1 cellular context compared by ENCODE assay signal in the genomic region with DNA sequence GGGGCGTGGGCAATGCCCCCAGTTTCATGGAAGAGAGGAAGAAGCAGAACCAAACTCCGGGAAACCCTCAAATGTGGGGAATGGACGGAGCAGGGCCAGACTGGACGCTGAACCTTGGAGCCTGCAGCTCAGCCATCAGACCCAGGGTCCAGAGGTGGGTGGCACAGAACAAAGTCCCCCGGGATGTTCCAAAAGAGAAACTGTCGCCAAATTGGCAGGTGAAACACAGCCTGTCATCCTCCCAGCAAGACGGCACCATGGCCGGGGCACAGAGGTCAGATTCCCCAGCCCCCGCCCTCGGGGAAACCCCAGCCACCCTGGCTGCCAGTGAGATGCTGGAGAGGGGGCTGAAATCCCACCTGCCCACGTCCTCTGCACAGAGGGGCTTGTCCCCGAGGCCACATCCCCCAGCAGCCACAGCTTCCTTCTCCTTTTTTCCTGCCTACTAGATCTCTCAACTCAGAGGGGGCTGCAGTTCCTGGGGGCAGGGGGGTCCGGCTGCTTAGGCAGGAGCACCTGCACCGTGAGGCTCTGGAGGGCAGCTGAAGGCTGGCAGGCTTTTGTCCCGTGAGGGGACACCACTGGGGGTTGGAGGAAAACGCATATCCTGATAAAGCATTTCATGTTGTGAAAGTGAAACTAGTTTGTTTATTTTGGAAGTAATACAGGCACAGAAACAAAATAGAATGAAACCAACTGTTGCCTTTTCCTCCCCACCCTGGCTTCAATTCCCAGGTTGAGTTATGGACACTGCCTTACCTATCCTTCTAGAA.
TF ChIP-seq lines count a peak whose summit lies in the region.

No MANE protein-coding gene starts in this region.

TF ChIP-seq in GM12878, 131 proteins besides CTCF, POLR2A, EP300 and RAD21 (continues in another document):
- no peak for TF ChIP-seq PAX5 (IDR thresholded peaks at IDR 0.05; ENCODE audit: borderline replicate concordance, low read depth, low read length)
- TF ChIP-seq NBN (IDR thresholded peaks at IDR 0.05): no peak
- no peak for TF ChIP-seq POLR2AphosphoS5 (IDR thresholded peaks at IDR 0.05; ENCODE audit: low read length)
- TF ChIP-seq RBBP5 (conservative IDR thresholded peaks at IDR 0.05): no peak
- no peak for TF ChIP-seq WRNIP1 (IDR thresholded peaks at IDR 0.05; ENCODE audit: borderline replicate concordance, low read depth, low read length)
- no peak for TF ChIP-seq SUPT20H (IDR thresholded peaks at IDR 0.05; ENCODE audit: borderline replicate concordance, control insufficient read depth, low read depth, low read length)
- peak; percentile 35 to 50; a peak in 2 of 4 replicates for TF ChIP-seq IKZF2 (IDR thresholded peaks at IDR 0.05)
- TF ChIP-seq KDM1A (IDR thresholded peaks at IDR 0.05; ENCODE audit: borderline replicate concordance): no peak
- TF ChIP-seq RELA (IDR thresholded peaks at IDR 0.05; ENCODE audit: borderline replicate concordance, partially characterized antibody): no peak
- TF ChIP-seq SMARCA5 (IDR thresholded peaks at IDR 0.05): no peak
- TF ChIP-seq CBX3 (IDR thresholded peaks at IDR 0.05; ENCODE audit: borderline replicate concordance, low read depth): no peak
- TF ChIP-seq KLF5 (IDR thresholded peaks at IDR 0.05; ENCODE audit: partially characterized antibody): no peak
- no peak for TF ChIP-seq PAX8 (IDR thresholded peaks at IDR 0.05)
- no peak for TF ChIP-seq NR2C2 (IDR thresholded peaks at IDR 0.05; ENCODE audit: borderline replicate concordance, control insufficient read depth, insufficient read length, low read depth)
- TF ChIP-seq SMAD5 (IDR thresholded peaks at IDR 0.05; ENCODE audit: low read depth): no peak
- TF ChIP-seq MTA2 (IDR thresholded peaks at IDR 0.05; ENCODE audit: low read depth): 0 out of 2 replicates have a peak, but pooled peaks have one; percentile 25
- TF ChIP-seq, protein P1, sequence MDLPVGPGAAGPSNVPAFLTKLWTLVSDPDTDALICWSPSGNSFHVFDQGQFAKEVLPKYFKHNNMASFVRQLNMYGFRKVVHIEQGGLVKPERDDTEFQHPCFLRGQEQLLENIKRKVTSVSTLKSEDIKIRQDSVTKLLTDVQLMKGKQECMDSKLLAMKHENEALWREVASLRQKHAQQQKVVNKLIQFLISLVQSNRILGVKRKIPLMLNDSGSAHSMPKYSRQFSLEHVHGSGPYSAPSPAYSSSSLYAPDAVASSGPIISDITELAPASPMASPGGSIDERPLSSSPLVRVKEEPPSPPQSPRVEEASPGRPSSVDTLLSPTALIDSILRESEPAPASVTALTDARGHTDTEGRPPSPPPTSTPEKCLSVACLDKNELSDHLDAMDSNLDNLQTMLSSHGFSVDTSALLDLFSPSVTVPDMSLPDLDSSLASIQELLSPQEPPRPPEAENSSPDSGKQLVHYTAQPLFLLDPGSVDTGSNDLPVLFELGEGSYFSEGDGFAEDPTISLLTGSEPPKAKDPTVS (IDR thresholded peaks at IDR 0.05; ENCODE audit: low read depth, low read length): no peak
- TF ChIP-seq ZNF24 (IDR thresholded peaks at IDR 0.05): no peak
- TF ChIP-seq FOXK2 (IDR thresholded peaks at IDR 0.05): no peak
- TF ChIP-seq ZNF217 (IDR thresholded peaks at IDR 0.05): no peak
- TF ChIP-seq, protein P2, sequence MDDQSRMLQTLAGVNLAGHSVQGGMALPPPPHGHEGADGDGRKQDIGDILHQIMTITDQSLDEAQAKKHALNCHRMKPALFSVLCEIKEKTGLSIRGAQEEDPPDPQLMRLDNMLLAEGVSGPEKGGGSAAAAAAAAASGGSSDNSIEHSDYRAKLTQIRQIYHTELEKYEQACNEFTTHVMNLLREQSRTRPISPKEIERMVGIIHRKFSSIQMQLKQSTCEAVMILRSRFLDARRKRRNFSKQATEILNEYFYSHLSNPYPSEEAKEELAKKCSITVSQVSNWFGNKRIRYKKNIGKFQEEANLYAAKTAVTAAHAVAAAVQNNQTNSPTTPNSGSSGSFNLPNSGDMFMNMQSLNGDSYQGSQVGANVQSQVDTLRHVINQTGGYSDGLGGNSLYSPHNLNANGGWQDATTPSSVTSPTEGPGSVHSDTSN (IDR thresholded peaks at IDR 0.05; ENCODE audit: insufficient replicate concordance, low read depth, low read length): no peak
- TF ChIP-seq, protein P3, sequence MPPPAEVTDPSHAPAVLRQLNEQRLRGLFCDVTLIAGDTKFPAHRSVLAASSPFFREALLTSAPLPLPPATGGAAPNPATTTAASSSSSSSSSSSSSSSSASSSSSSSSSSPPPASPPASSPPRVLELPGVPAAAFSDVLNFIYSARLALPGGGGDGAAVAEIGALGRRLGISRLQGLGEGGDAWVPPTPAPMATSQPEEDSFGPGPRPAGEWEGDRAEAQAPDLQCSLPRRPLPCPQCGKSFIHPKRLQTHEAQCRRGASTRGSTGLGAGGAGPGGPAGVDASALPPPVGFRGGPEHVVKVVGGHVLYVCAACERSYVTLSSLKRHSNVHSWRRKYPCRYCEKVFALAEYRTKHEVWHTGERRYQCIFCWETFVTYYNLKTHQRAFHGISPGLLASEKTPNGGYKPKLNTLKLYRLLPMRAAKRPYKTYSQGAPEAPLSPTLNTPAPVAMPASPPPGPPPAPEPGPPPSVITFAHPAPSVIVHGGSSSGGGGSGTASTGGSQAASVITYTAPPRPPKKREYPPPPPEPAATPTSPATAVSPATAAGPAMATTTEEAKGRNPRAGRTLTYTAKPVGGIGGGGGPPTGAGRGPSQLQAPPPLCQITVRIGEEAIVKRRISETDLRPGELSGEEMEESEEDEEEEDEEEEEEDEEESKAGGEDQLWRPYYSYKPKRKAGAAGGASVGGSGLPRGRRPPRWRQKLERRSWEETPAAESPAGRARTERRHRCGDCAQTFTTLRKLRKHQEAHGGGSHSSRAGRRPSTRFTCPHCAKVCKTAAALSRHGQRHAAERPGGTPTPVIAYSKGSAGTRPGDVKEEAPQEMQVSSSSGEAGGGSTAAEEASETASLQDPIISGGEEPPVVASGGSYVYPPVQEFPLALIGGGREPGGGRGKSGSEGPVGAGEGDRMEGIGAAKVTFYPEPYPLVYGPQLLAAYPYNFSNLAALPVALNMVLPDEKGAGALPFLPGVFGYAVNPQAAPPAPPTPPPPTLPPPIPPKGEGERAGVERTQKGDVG (CRISPR knock-in tag; IDR thresholded peaks at IDR 0.05): no peak
- TF ChIP-seq ZBTB11 (CRISPR knock-in tag; IDR thresholded peaks at IDR 0.05): no peak
- no peak for TF ChIP-seq STAT3 (IDR thresholded peaks at IDR 0.05; ENCODE audit: low read depth, low read length)
- TF ChIP-seq PML (IDR thresholded peaks at IDR 0.05; ENCODE audit: low read length): no peak
- TF ChIP-seq NR2F1 (conservative IDR thresholded peaks at IDR 0.05): peak; percentile 76
- no peak for TF ChIP-seq SREBF1 (IDR thresholded peaks at IDR 0.05; ENCODE audit: low read length)
- TF ChIP-seq HDAC2 (IDR thresholded peaks at IDR 0.05): no peak
- TF ChIP-seq, protein P4, sequence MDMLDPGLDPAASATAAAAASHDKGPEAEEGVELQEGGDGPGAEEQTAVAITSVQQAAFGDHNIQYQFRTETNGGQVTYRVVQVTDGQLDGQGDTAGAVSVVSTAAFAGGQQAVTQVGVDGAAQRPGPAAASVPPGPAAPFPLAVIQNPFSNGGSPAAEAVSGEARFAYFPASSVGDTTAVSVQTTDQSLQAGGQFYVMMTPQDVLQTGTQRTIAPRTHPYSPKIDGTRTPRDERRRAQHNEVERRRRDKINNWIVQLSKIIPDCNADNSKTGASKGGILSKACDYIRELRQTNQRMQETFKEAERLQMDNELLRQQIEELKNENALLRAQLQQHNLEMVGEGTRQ (IDR thresholded peaks at IDR 0.05; ENCODE audit: borderline replicate concordance, low read depth, low read length): no peak
- TF ChIP-seq CHD4 (IDR thresholded peaks at IDR 0.05): no peak
- TF ChIP-seq BHLHE40 (IDR thresholded peaks at IDR 0.05; ENCODE audit: borderline replicate concordance in 1 of 2, low read depth in 2 of 2, low read length in 1 of 2): peak in 1 of 2 experiments; percentile 40; a peak in 1 of 4 replicates
- peak; percentile 48; the same call in 1 of the 2 replicates for TF ChIP-seq IKZF1 (conservative IDR thresholded peaks at IDR 0.05)
- no peak for TF ChIP-seq HDAC6 (IDR thresholded peaks at IDR 0.05; ENCODE audit: unreplicated experiment)
- 0 out of 2 replicates have a peak, but pooled peaks have one; percentile 16 for TF ChIP-seq EED (IDR thresholded peaks at IDR 0.05; ENCODE audit: low read depth)
- TF ChIP-seq DPF2 (IDR thresholded peaks at IDR 0.05): peak; percentile 24; the same call in 1 of the 2 replicates
- no peak for TF ChIP-seq GATAD2B (conservative IDR thresholded peaks at IDR 0.05; ENCODE audit: low read depth)
- no peak for TF ChIP-seq POLR2AphosphoS2 (IDR thresholded peaks at IDR 0.05; ENCODE audit: low read depth, low read length)
- no peak for TF ChIP-seq FOS (IDR thresholded peaks at IDR 0.05; ENCODE audit: borderline replicate concordance, extremely low read depth, insufficient read length)
- TF ChIP-seq EZH2 (IDR thresholded peaks at IDR 0.05; ENCODE audit: borderline replicate concordance, control insufficient read depth, low read depth, low read length): no peak
- no peak for TF ChIP-seq TBL1XR1 (IDR thresholded peaks at IDR 0.05; ENCODE audit: low read depth, low read length)
- TF ChIP-seq, protein P5, sequence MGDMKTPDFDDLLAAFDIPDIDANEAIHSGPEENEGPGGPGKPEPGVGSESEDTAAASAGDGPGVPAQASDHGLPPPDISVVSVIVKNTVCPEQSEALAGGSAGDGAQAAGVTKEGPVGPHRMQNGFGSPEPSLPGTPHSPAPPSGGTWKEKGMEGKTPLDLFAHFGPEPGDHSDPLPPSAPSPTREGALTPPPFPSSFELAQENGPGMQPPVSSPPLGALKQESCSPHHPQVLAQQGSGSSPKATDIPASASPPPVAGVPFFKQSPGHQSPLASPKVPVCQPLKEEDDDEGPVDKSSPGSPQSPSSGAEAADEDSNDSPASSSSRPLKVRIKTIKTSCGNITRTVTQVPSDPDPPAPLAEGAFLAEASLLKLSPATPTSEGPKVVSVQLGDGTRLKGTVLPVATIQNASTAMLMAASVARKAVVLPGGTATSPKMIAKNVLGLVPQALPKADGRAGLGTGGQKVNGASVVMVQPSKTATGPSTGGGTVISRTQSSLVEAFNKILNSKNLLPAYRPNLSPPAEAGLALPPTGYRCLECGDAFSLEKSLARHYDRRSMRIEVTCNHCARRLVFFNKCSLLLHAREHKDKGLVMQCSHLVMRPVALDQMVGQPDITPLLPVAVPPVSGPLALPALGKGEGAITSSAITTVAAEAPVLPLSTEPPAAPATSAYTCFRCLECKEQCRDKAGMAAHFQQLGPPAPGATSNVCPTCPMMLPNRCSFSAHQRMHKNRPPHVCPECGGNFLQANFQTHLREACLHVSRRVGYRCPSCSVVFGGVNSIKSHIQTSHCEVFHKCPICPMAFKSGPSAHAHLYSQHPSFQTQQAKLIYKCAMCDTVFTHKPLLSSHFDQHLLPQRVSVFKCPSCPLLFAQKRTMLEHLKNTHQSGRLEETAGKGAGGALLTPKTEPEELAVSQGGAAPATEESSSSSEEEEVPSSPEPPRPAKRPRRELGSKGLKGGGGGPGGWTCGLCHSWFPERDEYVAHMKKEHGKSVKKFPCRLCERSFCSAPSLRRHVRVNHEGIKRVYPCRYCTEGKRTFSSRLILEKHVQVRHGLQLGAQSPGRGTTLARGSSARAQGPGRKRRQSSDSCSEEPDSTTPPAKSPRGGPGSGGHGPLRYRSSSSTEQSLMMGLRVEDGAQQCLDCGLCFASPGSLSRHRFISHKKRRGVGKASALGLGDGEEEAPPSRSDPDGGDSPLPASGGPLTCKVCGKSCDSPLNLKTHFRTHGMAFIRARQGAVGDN (IDR thresholded peaks at IDR 0.05): no peak
- no peak for TF ChIP-seq MXI1 (IDR thresholded peaks at IDR 0.05; ENCODE audit: low read depth, low read length)
